ENCODE assay signal across 8 cellular contexts in the genomic region with DNA sequence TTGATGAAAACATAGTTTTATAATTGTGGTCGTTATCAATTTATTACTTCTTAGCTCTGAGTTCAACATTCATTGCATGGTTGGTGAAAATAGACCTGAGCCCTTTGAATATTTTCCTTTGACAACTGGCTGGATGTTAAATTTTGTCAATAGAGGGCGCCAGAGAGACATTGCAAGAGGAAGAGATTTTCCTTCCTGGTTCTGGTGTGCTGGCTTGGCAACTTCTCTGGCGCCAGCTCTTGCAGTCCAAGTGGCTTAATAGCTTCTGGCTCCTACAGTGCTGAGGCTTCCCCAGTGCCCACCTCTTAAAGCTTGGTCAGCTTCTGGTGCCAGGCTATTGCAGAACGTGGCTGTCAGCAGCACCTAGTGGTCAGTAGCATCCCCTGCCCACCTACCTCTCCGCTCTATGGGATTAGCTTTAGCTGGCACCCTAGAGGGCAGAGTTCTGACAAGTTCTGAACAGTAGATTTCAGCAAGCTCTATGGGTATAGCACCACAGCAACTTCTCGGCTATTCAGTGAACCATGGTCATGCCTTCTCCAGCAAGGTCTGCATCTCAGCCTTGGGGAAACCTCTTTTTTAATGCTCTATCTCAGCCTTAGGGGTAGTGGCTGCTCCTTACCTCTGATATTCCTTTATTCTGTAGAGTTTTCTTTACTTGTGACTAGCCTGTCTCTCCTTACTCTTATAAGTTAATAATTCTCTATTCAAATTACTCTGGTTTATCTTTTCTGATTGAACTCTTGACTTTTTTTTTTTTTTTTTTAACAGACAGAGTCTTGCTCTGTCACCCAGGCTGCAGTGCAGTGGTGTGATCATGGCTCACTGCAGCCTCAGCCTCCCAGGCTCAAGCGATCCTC. TPM values are rescaled to one million over a fixed set of nuclear protein-coding genes. Genes with fewer than 3 reads are reported as not detected.
DNase-seq lines count a peak whose midpoint lies in the region; ATAC-seq, FAIRE-seq and TF ChIP-seq lines count a peak whose summit lies in the region.

No MANE protein-coding gene starts in this region.

- H3K27me3 Mint-ChIP-seq in WTC11 (ENCODE audit: low read depth): no peaks in the 10 kb centered on the region

- H3K4me3 Mint-ChIP-seq in WTC11: no peak overlapping the region

- TF ChIP-seq CTCF in WTC11 (IDR thresholded peaks at IDR 0.05) (peak; percentile 78), bronchial epithelial cell (IDR thresholded peaks at IDR 0.05; ENCODE audit: insufficient read depth, low read length, severe bottlenecking) (peak; percentile 82)

- POLR2A ChIA-PET in WTC11 (lab: Charles Lee): interaction anchor here (0.5 to 0.6 kb wide), 2 partner anchors 127 to 188 kb away, joined by 3 read pairs; no protein-coding TSS in a partner anchor

- H3K4me1 Mint-ChIP-seq in WTC11: peaks cover 14% of the 10 kb centered on the region

- CTCF ChIA-PET in WTC11 (lab: Charles Lee): interaction anchor here (0.5 to 4.4 kb wide), 81 partner anchors 8 to 308 kb away, joined by 3 to 133 read pairs (median 6); a partner anchor contains a TSS

- ATAC-seq in HG03045 (IDR thresholded peaks at IDR 0.05; ENCODE audit: unreplicated experiment) (peak; percentile 60), WTC11 (peak; percentile 85), GM18873 (IDR thresholded peaks at IDR 0.05; ENCODE audit: low FRiP score, unreplicated experiment) (no peak)

- peak; percentile 89 for FAIRE-seq in G401.6 (lab: Jason Lieb, UNC)
- FAIRE-seq in bronchial epithelial cell (lab: Jason Lieb, UNC): no peak

- no peaks in the 10 kb centered on the region for H3K9me3 Mint-ChIP-seq in WTC11

- H3K27me3 ChIP-seq in bronchial epithelial cell (ENCODE audit: control insufficient read depth, insufficient read depth, low read length): no peaks in the 10 kb centered on the region

- no peaks in the 10 kb centered on the region for H3K36me3 ChIP-seq in bronchial epithelial cell (ENCODE audit: control insufficient read depth, insufficient read depth, low read length)

- no peak overlapping the region for H3K4me3 ChIP-seq in bronchial epithelial cell (ENCODE audit: low read depth, low read length)

- DNase-seq in NCI-H2227 treated with DMSO at 0.1 percent for 48 hours (lab: John Stamatoyannopoulos, UW) (peak; percentile 79), WTC11 (ENCODE audit: low spot score) (peak; percentile 48), bronchial epithelial cell (ENCODE audit: low read depth) (peak; percentile 76), iris pigment epithelial cell (ENCODE audit: low read depth) (peak; percentile 82)
- peak; percentile 5 to 29 for DNase-seq in stimulated activated CD4-positive, alpha-beta T cell treated with anti-CD3 and anti-CD28 coated beads, Interleukin-12 subunit alpha, Interleukin-12 subunit beta, amount 100 ng/mL, for 24 hours (ENCODE audit: low read depth in 2 of 2)

- no peaks in the 10 kb centered on the region for H3K36me3 Mint-ChIP-seq in WTC11

- H3K27ac Mint-ChIP-seq in WTC11: no peak overlapping the region

TF ChIP-seq in WTC11, 78 proteins besides CTCF, POLR2A, EP300 and RAD21:
- TF ChIP-seq, protein P1, sequence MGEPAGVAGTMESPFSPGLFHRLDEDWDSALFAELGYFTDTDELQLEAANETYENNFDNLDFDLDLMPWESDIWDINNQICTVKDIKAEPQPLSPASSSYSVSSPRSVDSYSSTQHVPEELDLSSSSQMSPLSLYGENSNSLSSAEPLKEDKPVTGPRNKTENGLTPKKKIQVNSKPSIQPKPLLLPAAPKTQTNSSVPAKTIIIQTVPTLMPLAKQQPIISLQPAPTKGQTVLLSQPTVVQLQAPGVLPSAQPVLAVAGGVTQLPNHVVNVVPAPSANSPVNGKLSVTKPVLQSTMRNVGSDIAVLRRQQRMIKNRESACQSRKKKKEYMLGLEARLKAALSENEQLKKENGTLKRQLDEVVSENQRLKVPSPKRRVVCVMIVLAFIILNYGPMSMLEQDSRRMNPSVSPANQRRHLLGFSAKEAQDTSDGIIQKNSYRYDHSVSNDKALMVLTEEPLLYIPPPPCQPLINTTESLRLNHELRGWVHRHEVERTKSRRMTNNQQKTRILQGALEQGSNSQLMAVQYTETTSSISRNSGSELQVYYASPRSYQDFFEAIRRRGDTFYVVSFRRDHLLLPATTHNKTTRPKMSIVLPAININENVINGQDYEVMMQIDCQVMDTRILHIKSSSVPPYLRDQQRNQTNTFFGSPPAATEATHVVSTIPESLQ (CRISPR knock-in tag; IDR thresholded peaks at IDR 0.05): no peak
- TF ChIP-seq FOXP1 (CRISPR knock-in tag; IDR thresholded peaks at IDR 0.05; ENCODE audit: borderline replicate concordance) (no peak), TCF7 (CRISPR knock-in tag; IDR thresholded peaks at IDR 0.05; ENCODE audit: low read depth) (no peak), TEAD1 (CRISPR knock-in tag; IDR thresholded peaks at IDR 0.05) (no peak)
- TF ChIP-seq, protein P2, sequence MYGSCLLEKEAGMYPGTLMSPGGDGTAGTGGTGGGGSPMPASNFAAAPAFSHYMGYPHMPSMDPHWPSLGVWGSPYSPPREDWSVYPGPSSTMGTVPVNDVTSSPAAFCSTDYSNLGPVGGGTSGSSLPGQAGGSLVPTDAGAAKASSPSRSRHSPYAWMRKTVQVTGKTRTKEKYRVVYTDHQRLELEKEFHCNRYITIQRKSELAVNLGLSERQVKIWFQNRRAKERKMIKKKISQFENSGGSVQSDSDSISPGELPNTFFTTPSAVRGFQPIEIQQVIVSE (CRISPR knock-in tag; IDR thresholded peaks at IDR 0.05; ENCODE audit: borderline replicate concordance): no peak

RNA-seq across cellular contexts. Expression of a gene that starts 59.4 kb away (rescaled TPM):
- total RNA-seq in WTC11 (2021): 12.3 to 13.7 TPM (median 12.8 TPM) in 3 replicates
- total RNA-seq in bronchial epithelial cell: 5.4 and 12.4 TPM in 2 replicates

Comparison
In these comparisons a context has a peak if more than half of its experiments do, and no peak if none do; other contexts are left out.
1. DNase-seq: peak in every context shown above with its lines; median percentile 82 in iris pigment epithelial cell; 79 in NCI-H2227 treated with DMSO at 0.1 percent for 48 hours; 76 in bronchial epithelial cell; 48 in WTC11; 17 in stimulated activated CD4-positive, alpha-beta T cell treated with anti-CD3 and anti-CD28 coated beads, Interleukin-12 subunit alpha, Interleukin-12 subunit beta, amount 100 ng/mL, for 24 hours.